8 cellular contexts compared by ENCODE assay signal in genomic region chr15:62392411-62392810, GRCh38. TPM values are rescaled to one million over a fixed set of nuclear protein-coding genes. Genes with fewer than 3 reads are reported as not detected.
DNase-seq lines count a peak whose midpoint lies in the region; ATAC-seq and TF ChIP-seq lines count a peak whose summit lies in the region.

No MANE protein-coding gene starts in this region.

- H3K4me2 ChIP-seq in H9 (ENCODE audit: insufficient read depth, insufficient read length, low read length) = peak overlapping the region; percentile 68
- H3K4me2 ChIP-seq in parathyroid adenoma (ENCODE audit: low read length) = peak overlapping the region; percentile 91

- H3K27me3 Mint-ChIP-seq in H9 (ENCODE audit: low read depth) = peaks cover 17% of the 10 kb centered on the region
- H3K27me3 Mint-ChIP-seq in T-helper 1 cell treated with Interleukin-12 subunit alpha and Interleukin-12 subunit beta and Interleukin-4 antibody, amounts not matched to agents 30 μg/mL and 1 μg/mL, for 36 hours (ENCODE audit: low read depth) = peaks cover 30% of the 10 kb centered on the region

- H3K9me3 ChIP-seq in H9 (ENCODE audit: control insufficient read depth, low read depth, low read length) = no peaks in the 10 kb centered on the region
- H3K9me3 ChIP-seq in gastroesophageal sphincter = no peaks in the 10 kb centered on the region
- no peaks in the 10 kb centered on the region for H3K9me3 ChIP-seq in parathyroid adenoma (ENCODE audit: control insufficient read depth, low read length)

- DNase-seq in H9 (peak; percentile 50), GM13977 (ENCODE audit: low spot score) (no peak), NCI-H128 (lab: John Stamatoyannopoulos, UW; ENCODE audit: unreplicated experiment) (no peak), NCI-H2107 treated with DMSO at 0.1 percent for 48 hours (lab: John Stamatoyannopoulos, UW; ENCODE audit: unreplicated experiment) (no peak)

- H2BK12ac ChIP-seq in H9 (ENCODE audit: insufficient read length, low read depth, low read length) = no peak overlapping the region

- H3K56ac ChIP-seq in H9 (ENCODE audit: insufficient read length, low read depth, low read length) = no peak overlapping the region

- H3K4me3 ChIP-seq in gastroesophageal sphincter (peak overlapping the region; percentile 84 to 88), parathyroid adenoma (ENCODE audit: low read depth, low read length) (peak overlapping the region; percentile 83)

- H3K4me3 Mint-ChIP-seq in H9 = peak overlapping the region; percentile 95 to 97
- H3K4me3 Mint-ChIP-seq in T-helper 1 cell treated with Interleukin-12 subunit alpha and Interleukin-12 subunit beta and Interleukin-4 antibody, amounts not matched to agents 30 μg/mL and 1 μg/mL, for 36 hours = peak overlapping the region; percentile 60

- H3K79me1 ChIP-seq in H9 (ENCODE audit: insufficient read depth, low read depth, low read length, poor library complexity, severe bottlenecking) = no peaks in the 10 kb centered on the region

- H2BK5ac ChIP-seq in H9 (ENCODE audit: insufficient read length, low read length) = no peak overlapping the region

- no peak for TF ChIP-seq EP300 in gastroesophageal sphincter (IDR thresholded peaks at IDR 0.05)

- no peak overlapping the region for H4K8ac ChIP-seq in H9 (replicated peaks; ENCODE audit: insufficient read length, low read depth, low read length)

- H3K4me1 ChIP-seq in H9 (ENCODE audit: insufficient read depth, low read length) = no peaks in the 10 kb centered on the region
- peaks cover 0 to 31% (median 6%) of the 10 kb centered on the region in 3 donors for H3K4me1 ChIP-seq in gastroesophageal sphincter
- H3K4me1 ChIP-seq in parathyroid adenoma = peaks cover 3% of the 10 kb centered on the region

- H3K36me3 Mint-ChIP-seq in H9 (ENCODE audit: insufficient read depth in 1 of 3, low read depth in 3 of 3) = no peaks in the 10 kb centered on the region; a peak in 1 of 7 replicates
- no peaks in the 10 kb centered on the region for H3K36me3 Mint-ChIP-seq in T-helper 1 cell treated with Interleukin-12 subunit alpha and Interleukin-12 subunit beta and Interleukin-4 antibody, amounts not matched to agents 30 μg/mL and 1 μg/mL, for 36 hours (ENCODE audit: low read depth)

- H3K79me2 ChIP-seq in H9 (ENCODE audit: insufficient read depth, low read length) (no peaks in the 10 kb centered on the region), parathyroid adenoma (no peaks in the 10 kb centered on the region)

- H3K27ac ChIP-seq in H9 (ENCODE audit: insufficient read length, low read depth, low read length) (no peak overlapping the region), gastroesophageal sphincter (peak overlapping the region in 3 of 4 donors; percentile 69 to 88 (median 87)), parathyroid adenoma (no peak overlapping the region)

- WGBS in H9 (ENCODE audit: extremely low coverage, insufficient read length, low lambda C conversion rate) = no CpG with 5 or more reads among the region's 9 CpGs
- WGBS in gastroesophageal sphincter (ENCODE audit: low coverage in 1 of 2), 2 donors = 40% methylated on average over 1 of the region's 9 CpGs; no CpG with 5 or more reads in 1 of the 2 donors

- H2BK15ac ChIP-seq in H9 (ENCODE audit: low read depth, low read length) = no peak overlapping the region

- peaks cover 12 to 17% of the 10 kb centered on the region in 2 experiments for H3K4me1 Mint-ChIP-seq in H9
- peaks cover 17% of the 10 kb centered on the region for H3K4me1 Mint-ChIP-seq in T-helper 1 cell treated with Interleukin-12 subunit alpha and Interleukin-12 subunit beta and Interleukin-4 antibody, amounts not matched to agents 30 μg/mL and 1 μg/mL, for 36 hours (ENCODE audit: low read depth)

- H3K9me3 Mint-ChIP-seq in H9 = no peaks in the 10 kb centered on the region
- H3K9me3 Mint-ChIP-seq in T-helper 1 cell treated with Interleukin-12 subunit alpha and Interleukin-12 subunit beta and Interleukin-4 antibody, amounts not matched to agents 30 μg/mL and 1 μg/mL, for 36 hours = no peaks in the 10 kb centered on the region

- peaks cover 16% of the 10 kb centered on the region for H3K23me2 ChIP-seq in H9 (ENCODE audit: insufficient read length, low read depth, low read length, poor library complexity, severe bottlenecking)

- H4K20me1 ChIP-seq in H9 (ENCODE audit: control insufficient read depth, insufficient read depth, insufficient read length) = no peaks in the 10 kb centered on the region

- H3K9ac ChIP-seq in H9 (ENCODE audit: extremely low read depth, insufficient read length, low read length) (no peak overlapping the region), parathyroid adenoma (no peak overlapping the region)

- no peak overlapping the region for H4K5ac ChIP-seq in H9 (ENCODE audit: insufficient read length, low read depth, low read length)

- no peak overlapping the region for H3T11ph ChIP-seq in H9 (ENCODE audit: low read length)

- TF ChIP-seq CTCF in H9 (conservative IDR thresholded peaks at IDR 0.05) (peak; percentile 22; the same call in 1 of the 3 replicates), gastroesophageal sphincter (IDR thresholded peaks at IDR 0.05) (no peak), parathyroid adenoma (IDR thresholded peaks at IDR 0.05) (no peak), GM13977 (IDR thresholded peaks at IDR 0.05; ENCODE audit: extremely low read depth, insufficient read depth, missing control alignments) (no peak)

- no peak for ATAC-seq in gastroesophageal sphincter
- no peak for ATAC-seq in GM21390 (IDR thresholded peaks at IDR 0.05; ENCODE audit: unreplicated experiment)

- H4K91ac ChIP-seq in H9 (ENCODE audit: insufficient read length, low read depth, low read length) = no peak overlapping the region

- H3K14ac ChIP-seq in H9 (ENCODE audit: insufficient read depth, low read length) = no peak overlapping the region

- in situ Hi-C loops in GM13977 (cut with MboI; ENCODE audit: low pct_unique_long_range_greater_than_20kb, low sequenced_read_pairs, unreplicated experiment) = no loop called here

- no peak overlapping the region for H3K23ac ChIP-seq in H9 (ENCODE audit: insufficient read length, low read depth, low read length)

- H3K27me3 ChIP-seq in H9 (ENCODE audit: insufficient read depth, low read length) = no peaks in the 10 kb centered on the region; the same call in 1 of the 2 replicates
- H3K27me3 ChIP-seq in gastroesophageal sphincter = no peaks in the 10 kb centered on the region
- no peaks in the 10 kb centered on the region for H3K27me3 ChIP-seq in parathyroid adenoma (ENCODE audit: control insufficient read depth, insufficient read depth, low read length)

- no peak overlapping the region for H2AFZ ChIP-seq in H9 (ENCODE audit: low read length)
- H2AFZ ChIP-seq in parathyroid adenoma = peak overlapping the region; percentile 70

- H2BK120ac ChIP-seq in H9 (ENCODE audit: low read depth, low read length, poor library complexity, severe bottlenecking) = no peak overlapping the region

- H3K4ac ChIP-seq in H9 (ENCODE audit: low read depth, low read length) = no peak overlapping the region

- H3K27ac Mint-ChIP-seq in H9 = no peak overlapping the region
- H3K27ac Mint-ChIP-seq in T-helper 1 cell treated with Interleukin-12 subunit alpha and Interleukin-12 subunit beta and Interleukin-4 antibody, amounts not matched to agents 30 μg/mL and 1 μg/mL, for 36 hours = peak overlapping the region; percentile 6

- no peak for TF ChIP-seq POLR2A in gastroesophageal sphincter (IDR thresholded peaks at IDR 0.05)

- no peak overlapping the region for H3K18ac ChIP-seq in H9 (ENCODE audit: insufficient read length, low read depth, low read length)

- H3K36me3 ChIP-seq in gastroesophageal sphincter (no peaks in the 10 kb centered on the region), parathyroid adenoma (ENCODE audit: control insufficient read depth, insufficient read depth, low read length) (no peaks in the 10 kb centered on the region)

- H2AK5ac ChIP-seq in H9 (ENCODE audit: insufficient read length, low read length) = no peak overlapping the region

- no peak overlapping the region for H2BK20ac ChIP-seq in H9 (ENCODE audit: low read depth, low read length, poor library complexity, severe bottlenecking)

RNA-seq across cellular contexts. Expression of gene TLN2, which starts 2.1 kb away (rescaled TPM):
- total RNA-seq in H9 (2021) (12.9 and 15.7 TPM in 2 replicates), gastroesophageal sphincter (10 to 100 TPM; 15.3 to 30.3 (median 17.0) TPM)

Comparison
In these comparisons a context has a peak if more than half of its experiments do, and no peak if none do; other contexts are left out.
1. H3K27ac ChIP-seq: peak in gastroesophageal sphincter (3 of 4); none in H9 (single experiment) and parathyroid adenoma (single experiment).